In genomic region chr3:144289057-144289456, GRCh38 we compare ENCODE assay signal across 1 cellular context.
TF ChIP-seq lines count a peak whose summit lies in the region.

No MANE protein-coding gene starts in this region.

TF ChIP-seq in GM12878, 131 proteins besides CTCF, POLR2A, EP300 and RAD21 (continued from another document):
- TF ChIP-seq CEBPZ (IDR thresholded peaks at IDR 0.05; ENCODE audit: low read depth, low read length) (no peak), ETV6 (conservative IDR thresholded peaks at IDR 0.05 in 1 of 2, IDR thresholded peaks at IDR 0.05 in 1 of 2; ENCODE audit: borderline replicate concordance in 1 of 2, low read depth in 1 of 2) (0 out of 4 replicates have a peak, but pooled peaks of 1 of the 2 experiments have one; percentile 29)
